In the genomic region with DNA sequence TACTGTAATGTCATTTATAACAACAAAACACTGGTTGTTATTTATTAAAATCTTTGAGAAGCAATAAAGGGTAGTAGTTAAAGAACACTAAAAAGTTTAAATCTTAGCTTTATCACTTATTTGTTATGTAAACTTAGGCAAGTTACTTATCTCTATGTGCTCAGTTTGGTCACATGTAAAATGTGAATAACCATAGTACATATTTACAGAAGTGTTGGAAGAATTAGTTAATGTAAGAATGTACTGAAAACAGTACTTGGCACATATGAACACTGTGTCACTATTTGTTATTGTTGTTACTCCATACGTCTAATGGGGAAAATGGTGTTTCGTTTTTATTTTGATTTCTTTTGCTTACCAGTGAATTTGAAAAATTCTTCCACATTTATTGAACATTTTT, we compare ENCODE assay signal across 28 cellular contexts.
"Had no signal": no experiment of that assay in that cellular context is flagged by ENCODE, and none has a peak within 500 bp of the region (broad histone marks: within the 10 kb centered on the region; RNA-seq: fewer than 3 reads in every experiment).

No MANE protein-coding gene starts in this region.

- ATAC-seq: activated CD4-positive, alpha-beta T cell treated with anti-CD3 and anti-CD28 coated beads for 36 hours; activated naive CD4-positive, alpha-beta T cell treated with anti-CD3 and anti-CD28 coated beads, Interleukin-2, amount 50 U/mL, for 72 hours; activated T-cell treated with anti-CD3 and anti-CD28 coated beads, Interleukin-2, amount 50 U/mL, for 72 hours; esophagus mucosa; gastrocnemius medialis had no signal

- DNase-seq: activated CD4-positive, alpha-beta memory T cell treated with anti-CD3 and anti-CD28 coated beads, Interleukin-2, amount 10 ng/mL, durations not matched to agents 7 days and 5 days; activated CD4-positive, alpha-beta T cell treated with anti-CD3 and anti-CD28 coated beads for 36 hours; activated CD4-positive, alpha-beta T cell treated with anti-CD3 and anti-CD28 coated beads, Interleukin-2, amount 10 ng/mL, durations not matched to agents 7 days and 5 days; activated CD4-positive, alpha-beta T cell treated with anti-CD3 and anti-CD28 coated beads, Interleukin-2, amount 50 U/mL, for 4 hours; activated CD4-positive, CD25-positive, alpha-beta regulatory T cell; activated CD4-positive, CD25-positive, alpha-beta regulatory T cell treated with anti-CD3 and anti-CD28 coated beads, Interleukin-2, amount 50 U/mL, for 72 hours; activated CD8-positive, alpha-beta memory T cell treated with anti-CD3 and anti-CD28 coated beads, Interleukin-2, amount 50 U/mL, for 48 hours; activated gamma-delta T cell; activated naive CD4-positive, alpha-beta T cell; activated naive CD4-positive, alpha-beta T cell treated with anti-CD3 and anti-CD28 coated beads, Interleukin-2, amount 10 ng/mL, durations not matched to agents 7 days and 5 days; activated naive CD8-positive, alpha-beta T cell treated with anti-CD3 and anti-CD28 coated beads, Interleukin-2, amount 10 ng/mL, durations not matched to agents 7 days and 5 days; activated T-cell treated with anti-CD3 and anti-CD28 coated beads for 4 hours; activated T-cell treated with anti-CD3 and anti-CD28 coated beads, Interleukin-2, amount 50 U/mL, for 24 hours; activated T-cell treated with anti-CD3 and anti-CD28 coated beads, Interleukin-2, amount 50 U/mL, for 72 hours; anterior cingulate cortex; brain microvascular endothelial cell; dorsolateral prefrontal cortex; effector memory CD4-positive, alpha-beta T cell; endodermal cell; foreskin fibroblast; gastrocnemius medialis; glutamatergic neuron; T-helper 2 cell had no signal

- H3K36me3 ChIP-seq: brain microvascular endothelial cell had no signal

- FAIRE-seq: astrocyte, bronchial epithelial cell had no signal

- H3K4me1 ChIP-seq: gastrocnemius medialis had no signal

- H3K4me3 ChIP-seq: coronary artery, dorsolateral prefrontal cortex, gastrocnemius medialis had no signal

- H3K27ac ChIP-seq: coronary artery, gastrocnemius medialis had no signal

- H3K27me3 ChIP-seq: brain microvascular endothelial cell, dorsolateral prefrontal cortex, gastrocnemius medialis had no signal

- H3K9me3 ChIP-seq: gastrocnemius medialis had no signal
